24 cellular contexts compared by ENCODE assay signal in the genomic region with DNA sequence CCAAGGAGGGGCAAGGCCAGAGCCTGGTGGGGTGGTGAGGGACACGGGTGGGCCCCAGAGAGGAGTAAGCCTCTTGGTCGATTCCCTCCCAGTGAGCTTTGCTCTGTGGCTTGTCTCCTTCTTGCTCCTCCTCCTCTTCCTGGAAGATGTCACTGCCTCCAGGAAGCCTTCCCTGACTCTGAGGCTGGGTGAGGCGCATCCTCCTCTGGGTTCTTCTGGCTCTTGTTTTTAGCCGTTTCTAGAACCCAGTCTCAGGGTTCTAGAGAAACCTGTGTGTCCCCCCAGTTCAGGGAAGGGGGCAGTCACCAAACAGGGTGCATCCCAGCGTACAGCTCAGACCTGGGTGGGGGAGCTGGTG. TPM values are rescaled to one million over a fixed set of nuclear protein-coding genes. Genes with fewer than 3 reads are reported as not detected.
"Had no signal": no experiment of that assay in that cellular context is flagged by ENCODE, and none has a peak within 500 bp of the region (broad histone marks: within the 10 kb centered on the region; RNA-seq: fewer than 3 reads in every experiment).

No MANE protein-coding gene starts in this region.

- H3K27ac Mint-ChIP-seq: dendritic cell treated with granulocyte-macrophage colony-stimulating factor and Interleukin-4, amounts not matched to agents 40 ng/mL and 50 ng/mL, for 4 days; effector memory CD8-positive, alpha-beta T cell; immature natural killer cell; memory B cell; naive thymus-derived CD4-positive, alpha-beta T cell; type B pancreatic cell had no signal

- H3K36me3 Mint-ChIP-seq: immature natural killer cell; memory B cell; naive thymus-derived CD4-positive, alpha-beta T cell; type B pancreatic cell had no signal

- H3K4me3 ChIP-seq: esophagus squamous epithelium, gastroesophageal sphincter, left ventricle myocardium inferior, lower lobe of right lung, ovary had no signal

- ATAC-seq: effector memory CD8-positive, alpha-beta T cell; gastroesophageal sphincter; left cardiac atrium; lower lobe of right lung; naive thymus-derived CD4-positive, alpha-beta T cell; right cardiac atrium had no signal

- H3K36me3 ChIP-seq: esophagus squamous epithelium, gastroesophageal sphincter, left ventricle myocardium inferior, lower lobe of right lung, ovary had no signal

- DNase-seq: effector memory CD8-positive, alpha-beta T cell; esophagus squamous epithelium; foreskin fibroblast; glutamatergic neuron; immature natural killer cell; left cardiac atrium; left ventricle myocardium inferior; lower lobe of right lung; naive thymus-derived CD4-positive, alpha-beta T cell; nephron progenitor cell; ovary; small intestine; stimulated activated CD4-positive, alpha-beta T cell treated with anti-CD3 and anti-CD28 coated beads, Interleukin-2, amount 100 ng/mL, for 48 hours; stimulated activated naive CD4-positive, alpha-beta T cell treated with Interleukin-2 at 50 U/mL for 16 hours had no signal

- H3K27me3 Mint-ChIP-seq: progenitor cell of endocrine pancreas, type B pancreatic cell had no signal

- H3K9me3 Mint-ChIP-seq: dendritic cell treated with granulocyte-macrophage colony-stimulating factor and Interleukin-4, amounts not matched to agents 40 ng/mL and 50 ng/mL, for 4 days; effector memory CD8-positive, alpha-beta T cell; immature natural killer cell; memory B cell; nephron progenitor cell; type B pancreatic cell had no signal

- H3K4me3 Mint-ChIP-seq: dendritic cell treated with granulocyte-macrophage colony-stimulating factor and Interleukin-4, amounts not matched to agents 40 ng/mL and 50 ng/mL, for 4 days; effector memory CD8-positive, alpha-beta T cell; immature natural killer cell; memory B cell; nephron progenitor cell; type B pancreatic cell had no signal

- H3K9me3 ChIP-seq: esophagus squamous epithelium, gastroesophageal sphincter, left ventricle myocardium inferior, lower lobe of right lung, ovary had no signal

- H3K4me1 ChIP-seq: lower lobe of right lung had no signal

- FAIRE-seq: colon, keratinocyte, small intestine, urothelium cell line had no signal

- H3K27me3 ChIP-seq: ovary had no signal

- H3K27ac ChIP-seq: lower lobe of right lung, ovary had no signal

- H3K4me1 Mint-ChIP-seq: immature natural killer cell; memory B cell; naive thymus-derived CD4-positive, alpha-beta T cell had no signal

RNA-seq across cellular contexts. Expression of gene KIF26A, which starts 12.6 kb away (rescaled TPM):
- total RNA-seq: mononuclear cell had no signal
- polyA plus RNA-seq: immature natural killer cell; naive thymus-derived CD4-positive, alpha-beta T cell had no signal
